Comparison of ENCODE assay signal across 11 cellular contexts in the genomic region with DNA sequence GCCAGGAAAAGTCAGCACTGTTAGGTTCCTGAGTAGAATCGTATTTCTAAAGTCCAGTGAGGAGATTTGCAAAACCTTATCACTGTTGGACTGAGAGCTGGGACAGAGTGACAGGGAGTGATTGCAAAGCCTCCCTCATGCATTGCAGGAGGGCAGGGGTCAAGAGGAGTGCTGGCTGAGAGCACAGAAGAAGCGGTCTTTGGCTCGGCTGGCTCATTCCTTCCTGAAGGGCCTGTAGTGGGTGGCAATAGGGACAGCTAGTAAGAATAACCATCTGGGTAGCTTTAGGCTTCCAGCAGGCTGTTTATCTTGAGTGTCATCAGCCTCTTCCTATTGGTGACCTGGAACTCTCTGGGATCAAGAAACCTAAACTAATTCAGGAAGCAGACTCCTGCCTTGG. TPM values are rescaled to one million over a fixed set of nuclear protein-coding genes. Genes with fewer than 3 reads are reported as not detected.
A peak's percentile ranks its signal among the peaks of the same experiment; 100 is the strongest.
DNase-seq lines count a peak whose midpoint lies in the region; ATAC-seq, FAIRE-seq and TF ChIP-seq lines count a peak whose summit lies in the region.
"Had no signal": no experiment of that assay in that cellular context is flagged by ENCODE, and none has a peak within 500 bp of the region (broad histone marks: within the 10 kb centered on the region; RNA-seq: fewer than 3 reads in every experiment).

No MANE protein-coding gene starts in this region.

- TF ChIP-seq CTCF in neutrophil (IDR thresholded peaks at IDR 0.05), result no peak
- TF ChIP-seq CTCF in D721Med (IDR thresholded peaks at IDR 0.05; ENCODE audit: insufficient read depth, missing control alignments), result no peak

- intact Hi-C loops in Right ventricle myocardium superior (cut with DNase I), result no loop called here

- FAIRE-seq in D721Med (lab: Jason Lieb, UNC), result no peak
- FAIRE-seq: GM12892 had no signal

- in situ Hi-C loops in SK-MEL-5 (cut with HindIII; ENCODE audit: low pct_unique_long_range_greater_than_20kb, low sequenced_read_pairs), result no loop called here

- DNase-seq in AG20443 (ENCODE audit: low spot score) (peak; percentile 27), SK-MEL-5 (ENCODE audit: low read depth, low spot score) (peak; percentile 46), Right ventricle myocardium superior (peak; percentile 71), D721Med (ENCODE audit: insufficient read length, low spot score) (no peak), germinal center (ENCODE audit: low spot score) (no peak)
- DNase-seq: activated CD4-positive, CD25-positive, alpha-beta regulatory T cell treated with anti-CD3 and anti-CD28 coated beads, Interleukin-2, amount 50 U/mL, for 72 hours had no signal

- no peaks in the 10 kb centered on the region for H3K27me3 ChIP-seq in neutrophil

- H3K4me1 ChIP-seq in neutrophil (ENCODE audit: control insufficient read depth in 1 of 2, insufficient read depth in 1 of 2, low read depth in 1 of 2, low read length in 1 of 2), result peaks cover 0 to 2% of the 10 kb centered on the region in 2 experiments

- H3K36me3 ChIP-seq in neutrophil, result peaks cover 93% of the 10 kb centered on the region

- H3K9me3 ChIP-seq in neutrophil, result no peaks in the 10 kb centered on the region

- peak; percentile 95 for ATAC-seq in Right ventricle myocardium superior (ENCODE audit: poor library complexity)
- ATAC-seq in GM18519 (IDR thresholded peaks at IDR 0.05; ENCODE audit: low FRiP score, unreplicated experiment), result no peak
- no peak for ATAC-seq in HG02870 (IDR thresholded peaks at IDR 0.05; ENCODE audit: unreplicated experiment)

- peak overlapping the region; percentile 17 for H3K27ac ChIP-seq in neutrophil
- H3K27ac ChIP-seq: C4-2B had no signal

- no peak overlapping the region for H3K4me3 ChIP-seq in neutrophil (ENCODE audit: low read depth in 1 of 2, low read length in 1 of 2)

RNA-seq across cellular contexts. Expression of gene CD44, which starts 53.4 kb away (rescaled TPM):
- 143 and 147 TPM in 2 replicates for total RNA-seq in SK-MEL-5 (2014; rRNA removed; shearing (Covaris generic))
- 871 and 897 TPM in 2 replicates for polyA plus RNA-seq in SK-MEL-5 (2015; cell fraction: cytosol; rRNA removed)
- 227 and 250 TPM in 2 replicates for polyA plus RNA-seq in SK-MEL-5 (2015; cell fraction: nucleus; rRNA removed)
- 15.4 TPM for total RNA-seq in Right ventricle myocardium superior

Comparison
In these comparisons a context has a peak if more than half of its experiments do, and no peak if none do; other contexts are left out.
1. DNase-seq: peak in AG20443 (single experiment), SK-MEL-5 (single experiment) and Right ventricle myocardium superior (single experiment); none in D721Med (single experiment) and germinal center (single experiment).